ENCODE assay signal across 15 cellular contexts in genomic region chr1:162398999-162399580, GRCh38. TPM values are rescaled to one million over a fixed set of nuclear protein-coding genes. Genes with fewer than 3 reads are reported as not detected.
DNase-seq lines count a peak whose midpoint lies in the region; ATAC-seq and TF ChIP-seq lines count a peak whose summit lies in the region.
"Had no signal": no experiment of that assay in that cellular context is flagged by ENCODE, and none has a peak within 500 bp of the region (broad histone marks: within the 10 kb centered on the region; RNA-seq: fewer than 3 reads in every experiment).

No MANE protein-coding gene starts in this region.

- 79% methylated on average over 8 of the region's 8 CpGs for WGBS in HUES64

- no peaks in the 10 kb centered on the region for H3K9me3 Mint-ChIP-seq in natural killer cell treated with Interleukin-12 subunit alpha and Interleukin-12 subunit beta and Interleukin-15 and Interleukin-18, amount 100 ng/mL, for 72 hours
- H3K9me3 Mint-ChIP-seq: CD4-positive, alpha-beta T cell had no signal

- H3K27ac Mint-ChIP-seq in natural killer cell treated with Interleukin-12 subunit alpha and Interleukin-12 subunit beta and Interleukin-15 and Interleukin-18, amount 100 ng/mL, for 72 hours: peak overlapping the region; percentile 47 to 59
- H3K27ac Mint-ChIP-seq: CD4-positive, alpha-beta T cell had no signal

- peaks cover 43 to 59% of the 10 kb centered on the region in 2 donors for H3K4me1 Mint-ChIP-seq in natural killer cell treated with Interleukin-12 subunit alpha and Interleukin-12 subunit beta and Interleukin-15 and Interleukin-18, amount 100 ng/mL, for 72 hours (ENCODE audit: low read depth in 2 of 2)

- no peaks in the 10 kb centered on the region for H3K36me3 ChIP-seq in A673 (ENCODE audit: insufficient read depth, low read length, poor library complexity, severe bottlenecking)
- H3K36me3 ChIP-seq in HUES64 (ENCODE audit: insufficient read depth, low read length): no peaks in the 10 kb centered on the region
- H3K36me3 ChIP-seq in Peyer's patch: no peaks in the 10 kb centered on the region

- intact Hi-C loops in A673 (cut with micrococcal nuclease; ENCODE audit: unreplicated experiment): loop anchor here (10.0 kb wide), 1 partner anchor 614 kb away; no protein-coding TSS in a partner anchor

- H3K27me3 ChIP-seq in A673 (replicated peaks; ENCODE audit: insufficient read depth, low read depth, low read length, poor library complexity) (no peaks in the 10 kb centered on the region), HUES64 (ENCODE audit: insufficient read depth, low read length) (no peaks in the 10 kb centered on the region), Peyer's patch (no peaks in the 10 kb centered on the region)

- H3K4me3 ChIP-seq in A673 (ENCODE audit: low read depth, low read length, poor library complexity, severe bottlenecking) (no peak overlapping the region), HUES64 (ENCODE audit: low read length) (no peak overlapping the region), Peyer's patch (no peak overlapping the region)

- ATAC-seq in natural killer cell treated with Interleukin-12 subunit alpha and Interleukin-12 subunit beta and Interleukin-15 and Interleukin-18, amount 100 ng/mL, for 72 hours: peak; percentile 45 to 50
- ATAC-seq in HG03135 (IDR thresholded peaks at IDR 0.05; ENCODE audit: unreplicated experiment): no peak

- peak overlapping the region; percentile 23 for H3K4me3 Mint-ChIP-seq in natural killer cell treated with Interleukin-12 subunit alpha and Interleukin-12 subunit beta and Interleukin-15 and Interleukin-18, amount 100 ng/mL, for 72 hours
- H3K4me3 Mint-ChIP-seq: CD4-positive, alpha-beta T cell had no signal

- TF ChIP-seq CTCF in A673 (conservative IDR thresholded peaks at IDR 0.05; ENCODE audit: low read depth, low read length): no peak
- TF ChIP-seq CTCF in Peyer's patch (IDR thresholded peaks at IDR 0.05): no peak

- no peak for TF ChIP-seq POLR2A in Peyer's patch (IDR thresholded peaks at IDR 0.05)

- no peaks in the 10 kb centered on the region for H3K27me3 Mint-ChIP-seq in natural killer cell treated with Interleukin-12 subunit alpha and Interleukin-12 subunit beta and Interleukin-15 and Interleukin-18, amount 100 ng/mL, for 72 hours

- H3K36me3 Mint-ChIP-seq in natural killer cell treated with Interleukin-12 subunit alpha and Interleukin-12 subunit beta and Interleukin-15 and Interleukin-18, amount 100 ng/mL, for 72 hours: peaks cover 5% of the 10 kb centered on the region

- H3K4me1 ChIP-seq in A673 (ENCODE audit: insufficient read depth, low read length, poor library complexity, severe bottlenecking) (peaks cover 43% of the 10 kb centered on the region), HUES64 (ENCODE audit: insufficient read depth, low read length) (peaks cover 19% of the 10 kb centered on the region), Peyer's patch (no peaks in the 10 kb centered on the region)

- BruUV-seq in A673 (replicated peaks; lab: Mats Ljungman, UMichigan): no TSS peak

- H3K9ac ChIP-seq in HUES64 (ENCODE audit: low read depth, low read length): no peak overlapping the region

- H3K27ac ChIP-seq in A673 (ENCODE audit: low read depth, low read length, poor library complexity, severe bottlenecking): peak overlapping the region; percentile 79
- 0 out of 2 replicates have a peak overlapping the region, but pooled peaks have one; percentile 33 for H3K27ac ChIP-seq in HUES64 (ENCODE audit: low read depth, low read length)
- H3K27ac ChIP-seq in Peyer's patch: no peak overlapping the region

- CTCF ChIA-PET in A673 (lab: Charles Lee): no interaction called here

- DNase-seq in A673 (ENCODE audit: low spot score) (peak; percentile 78), astrocyte of the hippocampus (ENCODE audit: low read depth, low spot score) (peak; percentile 31), NOMO-1 treated with DMSO at 0.1 percent for 48 hours (lab: John Stamatoyannopoulos, UW; ENCODE audit: unreplicated experiment) (no peak), Peyer's patch (no peak)
- no peak for DNase-seq in natural killer cell treated with Interleukin-12 subunit alpha and Interleukin-12 subunit beta and Interleukin-15 and Interleukin-18, amount 100 ng/mL, for 72 hours (ENCODE audit: low spot score)
- DNase-seq: ACHN; Calu3; CD4-positive, alpha-beta T cell; HCEC 1CT; Karpas-422; NCI-H2107; T-helper 1 cell had no signal

- POLR2A ChIA-PET in A673 (lab: Charles Lee; ENCODE audit: low non-redundant PET): interaction anchor here (0.6 kb wide), 1 partner anchor 162 kb away, joined by 3 read pairs; the partner anchor contains the start of gene UAP1

- no peaks in the 10 kb centered on the region for H3K9me3 ChIP-seq in A673 (ENCODE audit: low read depth, low read length, poor library complexity, severe bottlenecking)
- H3K9me3 ChIP-seq in HUES64 (ENCODE audit: insufficient read depth, low read depth, low read length): no peaks in the 10 kb centered on the region
- no peaks in the 10 kb centered on the region for H3K9me3 ChIP-seq in Peyer's patch

RNA-seq across cellular contexts. Expression of gene SH2D1B, which starts 12.8 kb away (rescaled TPM):
- 0.11 and 0.34 TPM in 2 replicates for total RNA-seq in A673 (2021)
- not detected for polyA plus RNA-seq in HUES64 (2013, experiment 1 of 2)
- polyA plus RNA-seq in HUES64 (2013, experiment 2 of 2): not detected
- total RNA-seq in natural killer cell treated with Interleukin-12 subunit alpha and Interleukin-12 subunit beta and Interleukin-15 and Interleukin-18, amount 100 ng/mL, for 72 hours: 10 to 100 TPM; 12.7 to 19.5 TPM
- total RNA-seq in Peyer's patch: 1 to 10 TPM in 2 of 4 donors, under 1 TPM in 1, not detected in 1; 0.76 to 1.9 (median 1.3) TPM
- total RNA-seq: Calu3; CD4-positive, alpha-beta T cell; OCI-LY7 had no signal

RNA-seq across cellular contexts. Expression of gene C1orf226, which starts 17.6 kb away (rescaled TPM):
- total RNA-seq in A673 (2021): 27.9 and 34.3 TPM in 2 replicates
- polyA plus RNA-seq in HUES64 (2013, experiment 1 of 2): 8.9 TPM
- polyA plus RNA-seq in HUES64 (2013, experiment 2 of 2): 9.8 TPM
- not detected for total RNA-seq in natural killer cell treated with Interleukin-12 subunit alpha and Interleukin-12 subunit beta and Interleukin-15 and Interleukin-18, amount 100 ng/mL, for 72 hours
- 10 to 100 TPM in 3 of 4 donors, 1 to 10 TPM in 1; 5.0 to 36.8 (median 26.2) TPM for total RNA-seq in Peyer's patch
- total RNA-seq: CD4-positive, alpha-beta T cell; OCI-LY7 had no signal

RNA-seq across cellular contexts. Expression of gene SPATA46, which starts 22.4 kb away (rescaled TPM):
- total RNA-seq in A673 (2021): not detected in 2 replicates
- polyA plus RNA-seq in HUES64 (2013, experiment 1 of 2): not detected
- polyA plus RNA-seq in HUES64 (2013, experiment 2 of 2): not detected
- not detected for total RNA-seq in natural killer cell treated with Interleukin-12 subunit alpha and Interleukin-12 subunit beta and Interleukin-15 and Interleukin-18, amount 100 ng/mL, for 72 hours
- total RNA-seq in Peyer's patch: not detected
- total RNA-seq: Calu3; CD4-positive, alpha-beta T cell; OCI-LY7 had no signal

Comparison
In these comparisons a context has a peak if more than half of its experiments do, and no peak if none do; other contexts are left out.
1. DNase-seq: peak in A673 (single experiment) and astrocyte of the hippocampus (single experiment); none in natural killer cell treated with Interleukin-12 subunit alpha and Interleukin-12 subunit beta and Interleukin-15 and Interleukin-18, amount 100 ng/mL, for 72 hours (single experiment), NOMO-1 treated with DMSO at 0.1 percent for 48 hours (single experiment) and Peyer's patch (0 of 3).
2. H3K27ac ChIP-seq: peak in A673 (single experiment) and HUES64 (single experiment); none in Peyer's patch (0 of 4).
3. RNA of gene SH2D1B, which starts 12.8 kb away (total RNA-seq): 12.7 to 19.5 TPM in natural killer cell treated with Interleukin-12 subunit alpha and Interleukin-12 subunit beta and Interleukin-15 and Interleukin-18, amount 100 ng/mL, for 72 hours; 0.76 to 1.9 TPM in Peyer's patch and 0.11 to 0.34 TPM in A673; every median in the first group is over 4 times any median in the second.
4. RNA of gene C1orf226, which starts 17.6 kb away (total RNA-seq): 27.9 to 34.3 TPM in A673 and 5.0 to 36.8 TPM in Peyer's patch; not detected in natural killer cell treated with Interleukin-12 subunit alpha and Interleukin-12 subunit beta and Interleukin-15 and Interleukin-18, amount 100 ng/mL, for 72 hours; every median in the first group is over 4 times any median in the second.